10 cellular contexts compared by ENCODE assay signal in genomic region chr15:84983711-84984110, GRCh38. TPM values are rescaled to one million over a fixed set of nuclear protein-coding genes. Genes with fewer than 3 reads are reported as not detected.
DNase-seq lines count a peak whose midpoint lies in the region; ATAC-seq, FAIRE-seq and TF ChIP-seq lines count a peak whose summit lies in the region.
"Had no signal": no experiment of that assay in that cellular context is flagged by ENCODE, and none has a peak within 500 bp of the region (broad histone marks: within the 10 kb centered on the region; RNA-seq: fewer than 3 reads in every experiment).

No MANE protein-coding gene starts in this region.

- H3K27ac ChIP-seq in kidney (ENCODE audit: low read depth in 2 of 2, low read length in 2 of 2) (peak overlapping the region; percentile 4 to 95), tibial artery (no peak overlapping the region)

- peak overlapping the region; percentile 7 to 80 for H3K9ac ChIP-seq in kidney (ENCODE audit: low read length in 2 of 2)

- H3K4me3 Mint-ChIP-seq in activated T-cell treated with anti-CD3 and anti-CD28 coated beads, Interleukin-2, amount 50 U/mL, for 4 hours: peak overlapping the region; percentile 96
- H3K4me3 Mint-ChIP-seq in activated naive CD8-positive, alpha-beta T cell: peak overlapping the region; percentile 93

- FAIRE-seq in kidney (lab: Jason Lieb, UNC): no peak

- H3K4me1 ChIP-seq in kidney (ENCODE audit: control insufficient read depth in 1 of 2, insufficient read depth in 1 of 2, low read depth in 1 of 2, low read length in 2 of 2): peaks cover 13 to 17% of the 10 kb centered on the region in 2 donors
- H3K4me1 ChIP-seq in tibial artery: peaks cover 0 to 48% (median 20%) of the 10 kb centered on the region in 4 donors

- no peaks in the 10 kb centered on the region for H3K36me3 Mint-ChIP-seq in activated T-cell treated with anti-CD3 and anti-CD28 coated beads, Interleukin-2, amount 50 U/mL, for 4 hours (ENCODE audit: insufficient read depth)
- H3K36me3 Mint-ChIP-seq in activated naive CD8-positive, alpha-beta T cell: no peaks in the 10 kb centered on the region

- H3K4me3 ChIP-seq in kidney (ENCODE audit: low read length in 2 of 2): peak overlapping the region; percentile 77 to 85
- peak overlapping the region; percentile 77 to 93 for H3K4me3 ChIP-seq in tibial artery

- TF ChIP-seq CTCF in kidney (IDR thresholded peaks at IDR 0.05; ENCODE audit: borderline replicate concordance, extremely low read depth, insufficient read depth): no peak
- TF ChIP-seq CTCF in tibial artery (IDR thresholded peaks at IDR 0.05): no peak

- no peak for DNase-seq in activated T-cell treated with anti-CD3 and anti-CD28 coated beads, Interleukin-2, amount 50 U/mL, for 4 hours
- no peak for DNase-seq in activated T-cell treated with anti-CD3 and anti-CD28 coated beads, Interleukin-2, amount 50 U/mL, for 1 hour
- DNase-seq in kidney: no peak
- no peak for DNase-seq in tibial artery
- no peak for DNase-seq in stimulated activated CD4-positive, alpha-beta T cell treated with anti-CD3 and anti-CD28 coated beads, Interleukin-4, amount 100 ng/mL, for 1 hour
- DNase-seq in stimulated activated CD4-positive, alpha-beta T cell treated with anti-CD3 and anti-CD28 coated beads, Interleukin-4, amount 100 ng/mL, for 24 hours: no peak
- DNase-seq: H7, NCI-H2107 had no signal

- H3K36me3 ChIP-seq in kidney (ENCODE audit: control insufficient read depth in 1 of 2, insufficient read depth in 2 of 2, low read length in 2 of 2): no peaks in the 10 kb centered on the region
- no peaks in the 10 kb centered on the region for H3K36me3 ChIP-seq in tibial artery

- H3K9me3 Mint-ChIP-seq in activated T-cell treated with anti-CD3 and anti-CD28 coated beads, Interleukin-2, amount 50 U/mL, for 4 hours: no peaks in the 10 kb centered on the region
- no peaks in the 10 kb centered on the region for H3K9me3 Mint-ChIP-seq in activated naive CD8-positive, alpha-beta T cell (ENCODE audit: low read depth)

- H3K27ac Mint-ChIP-seq in activated naive CD8-positive, alpha-beta T cell: peak overlapping the region; percentile 19

- H3K27me3 ChIP-seq in tibial artery: no peaks in the 10 kb centered on the region

- no peaks in the 10 kb centered on the region for H3K9me3 ChIP-seq in kidney (ENCODE audit: control insufficient read depth in 1 of 2, low read length in 2 of 2)
- no peaks in the 10 kb centered on the region for H3K9me3 ChIP-seq in tibial artery

- intact Hi-C loops in kidney (cut with DNase I): no loop called here
- intact Hi-C loops in tibial artery (cut with DNase I; ENCODE audit: low total_unique reads): no loop called here

- H3K4me1 Mint-ChIP-seq in activated T-cell treated with anti-CD3 and anti-CD28 coated beads, Interleukin-2, amount 50 U/mL, for 4 hours (ENCODE audit: low read depth): peaks cover 63% of the 10 kb centered on the region
- peaks cover 61% of the 10 kb centered on the region for H3K4me1 Mint-ChIP-seq in activated naive CD8-positive, alpha-beta T cell (ENCODE audit: low read depth)

- ATAC-seq in activated T-cell treated with anti-CD3 and anti-CD28 coated beads, Interleukin-2, amount 50 U/mL, for 4 hours: no peak
- no peak for ATAC-seq in GM19467 (IDR thresholded peaks at IDR 0.05; ENCODE audit: unreplicated experiment)

- no peaks in the 10 kb centered on the region for H3K27me3 Mint-ChIP-seq in activated T-cell treated with anti-CD3 and anti-CD28 coated beads, Interleukin-2, amount 50 U/mL, for 4 hours (ENCODE audit: low read depth)
- no peaks in the 10 kb centered on the region for H3K27me3 Mint-ChIP-seq in activated naive CD8-positive, alpha-beta T cell

RNA-seq across cellular contexts. Expression of gene PDE8A, which starts 2.1 kb away (rescaled TPM):
- total RNA-seq in activated T-cell treated with anti-CD3 and anti-CD28 coated beads, Interleukin-2, amount 50 U/mL, for 4 hours: 10 to 100 TPM; 16.9 to 17.9 (median 17.8) TPM
- total RNA-seq in kidney: 37.5 TPM
- polyA plus RNA-seq in kidney (ENCODE audit: insufficient read depth, low read depth, low replicate concordance): 20.3 TPM

Comparison
In these comparisons a context has a peak if more than half of its experiments do, and no peak if none do; other contexts are left out.
1. H3K27ac ChIP-seq: peak in kidney (2 of 2); none in tibial artery (0 of 2).